1 cellular context compared by ENCODE assay signal in the genomic region with DNA sequence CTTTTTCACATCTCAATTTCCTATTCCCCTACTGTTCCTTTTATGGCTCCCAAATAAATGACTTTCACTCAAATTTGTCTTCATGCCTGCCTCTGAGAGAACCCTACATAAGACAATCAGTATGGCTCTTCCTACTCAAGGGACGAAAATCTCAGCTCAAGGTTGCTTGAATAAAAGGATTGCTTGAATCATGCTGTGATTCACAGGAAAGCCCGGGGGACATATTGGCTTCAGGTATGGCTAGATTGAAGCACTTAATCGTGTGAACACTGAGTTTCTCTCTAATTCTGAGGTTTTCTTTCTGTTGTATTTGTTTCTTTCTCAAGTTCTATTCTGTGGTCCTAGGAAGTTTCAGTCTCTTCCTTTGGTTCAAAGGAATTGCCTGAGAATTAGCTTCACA.
TF ChIP-seq lines count a peak whose summit lies in the region.

No MANE protein-coding gene starts in this region.

TF ChIP-seq in GM23338, 12 proteins besides CTCF, POLR2A, EP300 and RAD21:
- TF ChIP-seq ZNF462 (CRISPR knock-in tag; IDR thresholded peaks at IDR 0.05), result no peak
